9 cellular contexts compared by ENCODE assay signal in genomic region chr1:18581420-18581880, GRCh38. TPM values are rescaled to one million over a fixed set of nuclear protein-coding genes. Genes with fewer than 3 reads are reported as not detected.
A peak's percentile ranks its signal among the peaks of the same experiment; 100 is the strongest.
DNase-seq lines count a peak whose midpoint lies in the region; ATAC-seq and TF ChIP-seq lines count a peak whose summit lies in the region.
"Had no signal": no experiment of that assay in that cellular context is flagged by ENCODE, and none has a peak within 500 bp of the region (broad histone marks: within the 10 kb centered on the region; RNA-seq: fewer than 3 reads in every experiment).

No MANE protein-coding gene starts in this region.

- no peaks in the 10 kb centered on the region for H3K4me1 Mint-ChIP-seq in activated naive CD4-positive, alpha-beta T cell treated with anti-CD3 and anti-CD28 coated beads, Interleukin-2, amount 10 ng/mL, durations not matched to agents 7 days and 5 days

- ATAC-seq in thoracic aorta (ENCODE audit: insufficient number of reproducible peaks, low FRiP score, low read depth) (no peak), GM21360 (IDR thresholded peaks at IDR 0.05; ENCODE audit: unreplicated experiment) (no peak), GM18498 (IDR thresholded peaks at IDR 0.05; ENCODE audit: unreplicated experiment) (no peak)

- TF ChIP-seq CTCF in thoracic aorta (IDR thresholded peaks at IDR 0.05) = peak; percentile 41

- no peaks in the 10 kb centered on the region for H3K9me3 Mint-ChIP-seq in activated naive CD4-positive, alpha-beta T cell treated with anti-CD3 and anti-CD28 coated beads, Interleukin-2, amount 10 ng/mL, durations not matched to agents 7 days and 5 days

- H3K36me3 ChIP-seq in thoracic aorta = no peaks in the 10 kb centered on the region
- H3K36me3 ChIP-seq: ovary had no signal

- no peaks in the 10 kb centered on the region for H3K36me3 Mint-ChIP-seq in activated naive CD4-positive, alpha-beta T cell treated with anti-CD3 and anti-CD28 coated beads, Interleukin-2, amount 10 ng/mL, durations not matched to agents 7 days and 5 days

- H3K27ac Mint-ChIP-seq in activated naive CD4-positive, alpha-beta T cell treated with anti-CD3 and anti-CD28 coated beads, Interleukin-2, amount 10 ng/mL, durations not matched to agents 7 days and 5 days = no peak overlapping the region

- no peaks in the 10 kb centered on the region for H3K9me3 ChIP-seq in thoracic aorta
- H3K9me3 ChIP-seq: ovary had no signal

- no peak overlapping the region for H3K4me3 Mint-ChIP-seq in activated naive CD4-positive, alpha-beta T cell treated with anti-CD3 and anti-CD28 coated beads, Interleukin-2, amount 10 ng/mL, durations not matched to agents 7 days and 5 days

- peaks cover 4 to 25% of the 10 kb centered on the region in 2 donors for H3K4me1 ChIP-seq in thoracic aorta (ENCODE audit: control insufficient read depth in 1 of 2, low read depth in 2 of 2)

- H3K27me3 ChIP-seq in thoracic aorta (replicated peaks; ENCODE audit: insufficient read depth) = no peaks in the 10 kb centered on the region
- H3K27me3 ChIP-seq: ovary had no signal

- peaks cover 19% of the 10 kb centered on the region for H3K27me3 Mint-ChIP-seq in activated naive CD4-positive, alpha-beta T cell treated with anti-CD3 and anti-CD28 coated beads, Interleukin-2, amount 10 ng/mL, durations not matched to agents 7 days and 5 days

- no peak overlapping the region for H3K27ac ChIP-seq in thoracic aorta
- H3K27ac ChIP-seq: ovary had no signal

- no peak overlapping the region for H3K4me3 ChIP-seq in thoracic aorta
- H3K4me3 ChIP-seq: ovary had no signal

- peak; percentile 70 for DNase-seq in NCI-H82 (lab: John Stamatoyannopoulos, UW)
- no peak for DNase-seq in NCI-H82 treated with DMSO at 0.1 percent for 48 hours (lab: John Stamatoyannopoulos, UW; ENCODE audit: unreplicated experiment)
- peak; percentile 64 for DNase-seq in NAMALWA (ENCODE audit: low spot score)
- DNase-seq in activated naive CD4-positive, alpha-beta T cell treated with anti-CD3 and anti-CD28 coated beads, Interleukin-2, amount 10 ng/mL, durations not matched to agents 7 days and 5 days = peak; percentile 61
- DNase-seq in kidney tubule cell (ENCODE audit: low spot score) = peak; percentile 22
- no peak for DNase-seq in thoracic aorta (ENCODE audit: low spot score)

- CTCF ChIA-PET in activated naive CD4-positive, alpha-beta T cell treated with anti-CD3 and anti-CD28 coated beads, Interleukin-2, amount 10 ng/mL, durations not matched to agents 7 days and 5 days (lab: Charles Lee) = interaction anchor here (0.6 to 3.6 kb wide), 18 partner anchors 10 to 929 kb away, joined by 3 to 15 read pairs (median 4); no protein-coding TSS in a partner anchor

RNA-seq across cellular contexts. Expression of gene PAX7, which starts 49.2 kb away (rescaled TPM):
- not detected for total RNA-seq in thoracic aorta
- total RNA-seq: ovary had no signal

Comparison
In these comparisons a context has a peak if more than half of its experiments do, and no peak if none do; other contexts are left out.
1. DNase-seq: peak in NCI-H82 (single experiment), NAMALWA (single experiment), activated naive CD4-positive, alpha-beta T cell treated with anti-CD3 and anti-CD28 coated beads, Interleukin-2, amount 10 ng/mL, durations not matched to agents 7 days and 5 days (single experiment) and kidney tubule cell (single experiment); none in NCI-H82 treated with DMSO at 0.1 percent for 48 hours (single experiment) and thoracic aorta (single experiment).